Comparison of ENCODE assay signal across 1 cellular context in genomic region chrX:77899081-77899828, GRCh38.
TF ChIP-seq lines count a peak whose summit lies in the region.

TSS of gene COX7B (plus strand) at chrX:77899468. CDS start at chrX:77899554, 86 bp downstream.

TF ChIP-seq in K562, 482 proteins besides CTCF, POLR2A, EP300 and RAD21 (continued from another document and continues in another):
- TF ChIP-seq CREB5 (CRISPR knock-in tag; IDR thresholded peaks at IDR 0.05) (no peak), CBX3 (IDR thresholded peaks at IDR 0.05; ENCODE audit: borderline replicate concordance in 1 of 2, low read length in 2 of 2) (peak in 1 of 2 experiments; percentile 72; a peak in 2 of 3 replicates), HDAC2 (IDR thresholded peaks at IDR 0.05) (0 out of 2 replicates have a peak, but pooled peaks have one; percentile 15), ZBTB49 (CRISPR knock-in tag; IDR thresholded peaks at IDR 0.05; ENCODE audit: borderline replicate concordance) (no peak), ZNF699 (CRISPR knock-in tag; IDR thresholded peaks at IDR 0.05; ENCODE audit: insufficient replicate concordance) (no peak), FOXP4 (CRISPR knock-in tag; IDR thresholded peaks at IDR 0.05; ENCODE audit: borderline replicate concordance) (no peak), MEF2A (IDR thresholded peaks at IDR 0.05; ENCODE audit: control insufficient read depth, low read depth, low read length) (no peak), CBFA2T3 (IDR thresholded peaks at IDR 0.05) (no peak), AFF4 (CRISPR knock-in tag; IDR thresholded peaks at IDR 0.05) (no peak), TCF7L2 (IDR thresholded peaks at IDR 0.05; ENCODE audit: low read depth, low read length) (no peak), CEBPG (CRISPR knock-in tag; IDR thresholded peaks at IDR 0.05) (no peak), CEBPG (tag; conservative IDR thresholded peaks at IDR 0.05 in 1 of 2, IDR thresholded peaks at IDR 0.05 in 1 of 2) (no peak), MNT (conservative IDR thresholded peaks at IDR 0.05) (0 out of 4 replicates have a peak, but pooled peaks of 1 of the 2 experiments have one; percentile 23), ZNF785 (CRISPR knock-in tag; IDR thresholded peaks at IDR 0.05) (no peak), SREBF1 (IDR thresholded peaks at IDR 0.05; ENCODE audit: borderline replicate concordance, low read depth, low read length) (no peak), E2F1 (CRISPR knock-in tag; IDR thresholded peaks at IDR 0.05) (no peak), KLF13 (tag; IDR thresholded peaks at IDR 0.05; ENCODE audit: borderline replicate concordance, low read depth) (no peak), KLF6 (CRISPR knock-in tag; IDR thresholded peaks at IDR 0.05; ENCODE audit: borderline replicate concordance) (no peak), NR2C2 (CRISPR knock-in tag; IDR thresholded peaks at IDR 0.05) (no peak), NR2C2 (tag; IDR thresholded peaks at IDR 0.05) (peak; percentile 33; the same call in 1 of the 2 replicates), ATF1 (CRISPR knock-in tag; IDR thresholded peaks at IDR 0.05) (no peak), ATF1 (tag; IDR thresholded peaks at IDR 0.05) (peak; percentile 93), TBL1XR1 (IDR thresholded peaks at IDR 0.05; ENCODE audit: low read length in 2 of 2) (peak in 1 of 2 experiments; percentile 53; a peak in 2 of 4 replicates), ATF6 (CRISPR knock-in tag; IDR thresholded peaks at IDR 0.05) (no peak), MEF2D (tag; conservative IDR thresholded peaks at IDR 0.05; ENCODE audit: low read depth) (no peak), SMAD2 (IDR thresholded peaks at IDR 0.05; ENCODE audit: low read depth, low read length) (no peak), CHCHD3 (CRISPR knock-in tag; IDR thresholded peaks at IDR 0.05) (no peak), ASH1L (IDR thresholded peaks at IDR 0.05; ENCODE audit: borderline replicate concordance, low read depth, partially characterized antibody) (peak; percentile 48), HNRNPH1 (optimal IDR thresholded peaks at IDR 0.05; ENCODE audit: low read depth, low read length) (no peak), CCAR2 (IDR thresholded peaks at IDR 0.05; ENCODE audit: low read depth, low read length) (no peak), E2F4 (CRISPR knock-in tag; IDR thresholded peaks at IDR 0.05; ENCODE audit: low read depth) (no peak), HES1 (IDR thresholded peaks at IDR 0.05; ENCODE audit: low read depth) (no peak), ZFX (CRISPR knock-in tag; IDR thresholded peaks at IDR 0.05) (peak; percentile 81), KDM2B (CRISPR knock-in tag; IDR thresholded peaks at IDR 0.05) (no peak), AFF1 (IDR thresholded peaks at IDR 0.05; ENCODE audit: low read depth in 1 of 2, partially characterized antibody in 2 of 2) (peak; percentile 17 to 33), CBX2 (IDR thresholded peaks at IDR 0.05; ENCODE audit: insufficient read depth, low read length, poor library complexity, severe bottlenecking) (no peak), SMARCB1 (IDR thresholded peaks at IDR 0.05; ENCODE audit: insufficient read length, low read depth) (no peak), ZNF133 (CRISPR knock-in tag; IDR thresholded peaks at IDR 0.05) (no peak), SAFB (IDR thresholded peaks at IDR 0.05; ENCODE audit: borderline replicate concordance, low read depth, low read length) (no peak)
